20 cellular contexts compared by ENCODE assay signal in the genomic region with DNA sequence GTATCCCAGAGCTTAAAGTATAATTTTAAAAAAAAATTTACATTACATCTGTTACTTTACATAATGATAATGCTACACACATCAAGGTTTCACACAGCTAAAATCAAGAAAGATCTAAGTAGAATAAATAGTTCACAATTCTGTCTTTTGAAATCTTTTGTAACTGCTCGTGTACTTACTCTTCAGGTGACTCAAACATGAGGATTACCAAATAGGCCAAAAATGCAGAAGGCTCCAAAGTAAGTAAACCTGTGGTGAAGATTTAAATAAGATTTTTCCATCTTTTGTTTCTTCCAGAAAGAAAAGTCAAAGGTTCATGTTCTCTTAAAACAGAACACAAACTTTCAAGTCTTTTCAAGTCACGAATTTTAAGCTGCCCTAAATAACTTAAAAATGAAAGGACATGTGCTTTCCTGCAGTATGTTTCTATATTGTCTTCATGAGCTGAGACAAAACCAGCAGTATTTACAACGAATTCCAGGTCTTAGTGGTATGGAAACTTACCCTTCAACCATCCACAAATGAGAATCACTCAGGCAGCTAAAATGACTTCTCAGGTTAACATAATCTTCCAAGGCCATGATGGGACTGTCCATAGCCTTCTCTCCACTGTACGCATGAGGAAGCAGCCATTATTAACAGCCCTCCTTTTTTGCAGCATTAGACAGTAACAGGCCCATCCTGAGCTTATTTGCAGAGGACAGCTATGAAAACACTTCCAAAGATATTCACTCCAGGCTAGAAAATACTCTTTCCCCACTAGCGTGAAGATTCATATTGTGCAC.
"Had no signal": no experiment of that assay in that cellular context is flagged by ENCODE, and none has a peak within 500 bp of the region (broad histone marks: within the 10 kb centered on the region; RNA-seq: fewer than 3 reads in every experiment).

No MANE protein-coding gene starts in this region.

- DNase-seq: dermis blood vessel endothelial cell; effector memory CD4-positive, alpha-beta T cell; hypothalamus; immature natural killer cell; left lung; natural killer cell; right lobe of liver; small intestine; stimulated activated CD4-positive, alpha-beta T cell treated with anti-CD3 and anti-CD28 coated beads, Interleukin-12 subunit alpha, Interleukin-12 subunit beta, amount 100 ng/mL, for 4 hours; stimulated activated CD4-positive, alpha-beta T cell treated with anti-CD3 and anti-CD28 coated beads, Interleukin-1b, Interleukin-23, amount 100 ng/mL, for 48 hours; stimulated activated CD4-positive, alpha-beta T cell treated with anti-CD3 and anti-CD28 coated beads, Interleukin-4, amount 100 ng/mL, for 24 hours; stimulated activated naive CD8-positive, alpha-beta T cell treated with anti-CD3 and anti-CD28 coated beads, Interleukin-15, Interleukin-2, amounts not matched to agents 100 U/mL and 50 U/mL, for 24 hours; upper lobe of left lung had no signal

- H3K36me3 ChIP-seq: left lung, neural progenitor cell, right lobe of liver, thoracic aorta, tibial nerve, upper lobe of left lung had no signal

- H3K27ac ChIP-seq: coronary artery, left lung, neural progenitor cell, parathyroid adenoma, right lobe of liver, thoracic aorta, tibial nerve, upper lobe of left lung had no signal

- H3K27me3 ChIP-seq: left lung, neural progenitor cell, right lobe of liver, tibial nerve, upper lobe of left lung had no signal

- H3K4me3 Mint-ChIP-seq: immature natural killer cell; natural killer cell; neural progenitor cell; stimulated activated effector memory CD8-positive, alpha-beta T cell treated with anti-CD3 and anti-CD28 coated beads, Interleukin-12 subunit alpha, Interleukin-12 subunit beta, amount 100 ng/mL, for 72 hours had no signal

- H3K9me3 Mint-ChIP-seq: neural progenitor cell; stimulated activated effector memory CD8-positive, alpha-beta T cell treated with anti-CD3 and anti-CD28 coated beads, Interleukin-12 subunit alpha, Interleukin-12 subunit beta, amount 100 ng/mL, for 72 hours had no signal

- H3K79me2 ChIP-seq: parathyroid adenoma had no signal

- H3K4me1 Mint-ChIP-seq: immature natural killer cell; natural killer cell; stimulated activated effector memory CD8-positive, alpha-beta T cell treated with anti-CD3 and anti-CD28 coated beads, Interleukin-12 subunit alpha, Interleukin-12 subunit beta, amount 100 ng/mL, for 72 hours had no signal

- H3K27me3 Mint-ChIP-seq: progenitor cell of endocrine pancreas had no signal

- H3K9me3 ChIP-seq: left lung, right lobe of liver, thoracic aorta, tibial nerve, upper lobe of left lung had no signal

- H3K4me3 ChIP-seq: coronary artery, left lung, neural progenitor cell, right lobe of liver, thoracic aorta, tibial nerve, upper lobe of left lung had no signal

- H3K4me2 ChIP-seq: neural progenitor cell had no signal

- H3K4me1 ChIP-seq: parathyroid adenoma, right lobe of liver, tibial nerve had no signal

- H3K36me3 Mint-ChIP-seq: immature natural killer cell; natural killer cell; neural progenitor cell; stimulated activated effector memory CD8-positive, alpha-beta T cell treated with anti-CD3 and anti-CD28 coated beads, Interleukin-12 subunit alpha, Interleukin-12 subunit beta, amount 100 ng/mL, for 72 hours had no signal

- H2AFZ ChIP-seq: neural progenitor cell, parathyroid adenoma had no signal

- H3K27ac Mint-ChIP-seq: immature natural killer cell; natural killer cell; neural progenitor cell; progenitor cell of endocrine pancreas; stimulated activated effector memory CD8-positive, alpha-beta T cell treated with anti-CD3 and anti-CD28 coated beads, Interleukin-12 subunit alpha, Interleukin-12 subunit beta, amount 100 ng/mL, for 72 hours had no signal

- H3K9ac ChIP-seq: neural progenitor cell, parathyroid adenoma had no signal
